Comparison of ENCODE assay signal across 1 cellular context in the genomic region with DNA sequence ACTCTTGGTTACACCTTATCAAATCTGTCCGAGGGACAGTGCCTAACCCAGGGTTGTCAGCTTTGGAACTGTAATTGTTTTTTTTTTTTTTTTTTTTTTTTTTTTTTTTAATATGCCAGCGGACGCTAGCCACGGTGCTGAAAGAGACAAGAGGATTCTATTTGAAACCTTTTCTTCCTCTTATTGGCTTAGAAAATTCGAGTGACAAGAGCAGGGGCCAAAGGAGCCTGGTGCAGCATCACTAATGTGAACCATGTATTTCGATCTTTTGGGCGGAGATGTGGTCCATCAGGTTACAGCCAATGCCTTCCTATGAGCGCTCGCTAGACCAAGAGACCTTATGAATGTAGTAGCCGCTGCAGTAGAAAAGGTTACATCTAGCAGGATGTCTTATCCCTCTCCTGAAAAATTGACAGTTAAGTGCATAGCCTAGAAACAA.
TF ChIP-seq lines count a peak whose summit lies in the region.

No MANE protein-coding gene starts in this region.

TF ChIP-seq in A549, 52 proteins besides CTCF, POLR2A, EP300 and RAD21 (continued from another document):
- TF ChIP-seq, protein P1, sequence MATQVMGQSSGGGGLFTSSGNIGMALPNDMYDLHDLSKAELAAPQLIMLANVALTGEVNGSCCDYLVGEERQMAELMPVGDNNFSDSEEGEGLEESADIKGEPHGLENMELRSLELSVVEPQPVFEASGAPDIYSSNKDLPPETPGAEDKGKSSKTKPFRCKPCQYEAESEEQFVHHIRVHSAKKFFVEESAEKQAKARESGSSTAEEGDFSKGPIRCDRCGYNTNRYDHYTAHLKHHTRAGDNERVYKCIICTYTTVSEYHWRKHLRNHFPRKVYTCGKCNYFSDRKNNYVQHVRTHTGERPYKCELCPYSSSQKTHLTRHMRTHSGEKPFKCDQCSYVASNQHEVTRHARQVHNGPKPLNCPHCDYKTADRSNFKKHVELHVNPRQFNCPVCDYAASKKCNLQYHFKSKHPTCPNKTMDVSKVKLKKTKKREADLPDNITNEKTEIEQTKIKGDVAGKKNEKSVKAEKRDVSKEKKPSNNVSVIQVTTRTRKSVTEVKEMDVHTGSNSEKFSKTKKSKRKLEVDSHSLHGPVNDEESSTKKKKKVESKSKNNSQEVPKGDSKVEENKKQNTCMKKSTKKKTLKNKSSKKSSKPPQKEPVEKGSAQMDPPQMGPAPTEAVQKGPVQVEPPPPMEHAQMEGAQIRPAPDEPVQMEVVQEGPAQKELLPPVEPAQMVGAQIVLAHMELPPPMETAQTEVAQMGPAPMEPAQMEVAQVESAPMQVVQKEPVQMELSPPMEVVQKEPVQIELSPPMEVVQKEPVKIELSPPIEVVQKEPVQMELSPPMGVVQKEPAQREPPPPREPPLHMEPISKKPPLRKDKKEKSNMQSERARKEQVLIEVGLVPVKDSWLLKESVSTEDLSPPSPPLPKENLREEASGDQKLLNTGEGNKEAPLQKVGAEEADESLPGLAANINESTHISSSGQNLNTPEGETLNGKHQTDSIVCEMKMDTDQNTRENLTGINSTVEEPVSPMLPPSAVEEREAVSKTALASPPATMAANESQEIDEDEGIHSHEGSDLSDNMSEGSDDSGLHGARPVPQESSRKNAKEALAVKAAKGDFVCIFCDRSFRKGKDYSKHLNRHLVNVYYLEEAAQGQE (IDR thresholded peaks at IDR 0.05) = peak; percentile 80
TF ChIP-seq in A549: peak in this region for 1.
